18 cellular contexts compared by ENCODE assay signal in the genomic region with DNA sequence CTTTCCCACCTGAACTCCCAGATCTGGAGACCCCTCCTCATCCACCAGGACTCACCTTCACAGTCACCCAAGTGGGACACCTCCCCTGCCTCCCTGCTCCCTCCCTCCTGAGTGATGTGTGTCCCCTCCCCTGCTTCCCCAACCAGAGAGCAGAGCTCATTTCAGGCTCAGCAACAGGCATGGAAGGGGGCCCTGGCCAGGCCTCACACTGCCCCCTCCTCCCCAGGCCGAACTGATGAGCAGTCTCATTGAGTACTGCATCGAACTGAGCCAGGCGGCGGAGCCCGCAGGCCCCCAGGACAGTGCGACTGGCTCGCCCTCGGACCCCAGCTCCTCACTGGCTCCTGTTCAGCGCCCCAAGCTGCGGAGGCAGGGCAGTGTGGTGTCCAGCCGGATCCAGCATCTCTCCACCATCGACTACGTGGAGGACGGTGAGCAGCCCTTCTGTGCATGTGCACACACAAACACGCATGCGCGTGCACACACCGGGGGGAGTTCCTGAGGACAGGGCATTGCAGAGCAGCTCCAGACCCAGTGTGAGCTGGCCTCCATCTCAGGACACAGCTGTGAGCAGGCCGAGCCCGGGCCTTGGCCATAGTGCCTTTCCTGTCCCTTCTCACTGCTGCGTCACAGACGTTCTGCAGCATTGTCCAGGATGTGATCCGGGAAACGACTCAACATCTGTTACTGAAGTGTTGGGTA. TPM values are rescaled to one million over a fixed set of nuclear protein-coding genes. Genes with fewer than 3 reads are reported as not detected.
DNase-seq lines count a peak whose midpoint lies in the region; ATAC-seq and TF ChIP-seq lines count a peak whose summit lies in the region.
"Had no signal": no experiment of that assay in that cellular context is flagged by ENCODE, and none has a peak within 500 bp of the region (broad histone marks: within the 10 kb centered on the region; RNA-seq: fewer than 3 reads in every experiment).

No MANE protein-coding gene starts in this region.

- POLR2A ChIA-PET in activated naive CD8-positive, alpha-beta T cell treated with anti-CD3 and anti-CD28 coated beads, Interleukin-2, amount 10 ng/mL, durations not matched to agents 7 days and 5 days (lab: Charles Lee): interaction anchor here (1.2 to 1.5 kb wide), 2 partner anchors 11 to 142 kb away, joined by 3 read pairs; no protein-coding TSS in a partner anchor
- POLR2A ChIA-PET in naive thymus-derived CD4-positive, alpha-beta T cell (lab: Charles Lee): interaction anchor here (0.7 to 1.8 kb wide), 4 partner anchors 11 to 97 kb away, joined by 3 to 5 read pairs (median 4); a partner anchor contains a TSS

- H3K4me3 Mint-ChIP-seq in activated naive CD8-positive, alpha-beta T cell treated with anti-CD3 and anti-CD28 coated beads, Interleukin-2, amount 10 ng/mL, durations not matched to agents 7 days and 5 days: no peak overlapping the region
- no peak overlapping the region for H3K4me3 Mint-ChIP-seq in activated naive CD8-positive, alpha-beta T cell treated with anti-CD3 and anti-CD28 coated beads for 36 hours
- H3K4me3 Mint-ChIP-seq in naive thymus-derived CD4-positive, alpha-beta T cell: no peak overlapping the region
- H3K4me3 Mint-ChIP-seq in activated T-helper 1 cell treated with anti-CD3 and anti-CD28 coated beads, Interleukin-12 subunit alpha, Interleukin-12 subunit beta, Interleukin-2, Interleukin-4 antibody, amounts not matched to agents 30 ng/mL and 10 ng/mL and 1 ng/mL, durations not matched to agents 14 hours and 24 hours and 36 hours: no peak overlapping the region
- H3K4me3 Mint-ChIP-seq: activated CD4-positive, alpha-beta T cell treated with anti-CD3 and anti-CD28 coated beads, Interleukin-2, amount 10 ng/mL, durations not matched to agents 24 days and 14 days had no signal

- peaks cover 0 to 95% (median 56%) of the 10 kb centered on the region in 9 donors for H3K36me3 ChIP-seq in heart right ventricle
- peaks cover 0 to 68% (median 8%) of the 10 kb centered on the region in 3 experiments for H3K36me3 ChIP-seq in naive thymus-derived CD4-positive, alpha-beta T cell (ENCODE audit: control insufficient read depth in 2 of 3, insufficient read depth in 3 of 3, low read length in 3 of 3)
- H3K36me3 ChIP-seq: ovary had no signal

- TF ChIP-seq CTCF in heart right ventricle (IDR thresholded peaks at IDR 0.05) (no peak), omental fat pad (IDR thresholded peaks at IDR 0.05) (no peak)

- H3K27me3 ChIP-seq in heart right ventricle: no peaks in the 10 kb centered on the region
- H3K27me3 ChIP-seq in naive thymus-derived CD4-positive, alpha-beta T cell (ENCODE audit: control insufficient read depth in 2 of 2, insufficient read depth in 2 of 2, low read length in 2 of 2): no peaks in the 10 kb centered on the region
- H3K27me3 ChIP-seq: ascending aorta, foreskin keratinocyte, ovary had no signal

- H3K36me3 Mint-ChIP-seq in activated naive CD8-positive, alpha-beta T cell treated with anti-CD3 and anti-CD28 coated beads, Interleukin-2, amount 10 ng/mL, durations not matched to agents 7 days and 5 days: peaks cover 2% of the 10 kb centered on the region
- H3K36me3 Mint-ChIP-seq in activated naive CD8-positive, alpha-beta T cell treated with anti-CD3 and anti-CD28 coated beads for 36 hours: peaks cover 18% of the 10 kb centered on the region
- peaks cover 0 to 19% (median 0%) of the 10 kb centered on the region in 5 donors for H3K36me3 Mint-ChIP-seq in naive thymus-derived CD4-positive, alpha-beta T cell
- H3K36me3 Mint-ChIP-seq in activated T-helper 1 cell treated with anti-CD3 and anti-CD28 coated beads, Interleukin-12 subunit alpha, Interleukin-12 subunit beta, Interleukin-2, Interleukin-4 antibody, amounts not matched to agents 30 ng/mL and 10 ng/mL and 1 ng/mL, durations not matched to agents 14 hours and 24 hours and 36 hours (ENCODE audit: low read depth): peaks cover 24% of the 10 kb centered on the region

- ATAC-seq in activated naive CD8-positive, alpha-beta T cell treated with anti-CD3 and anti-CD28 coated beads, Interleukin-2, amount 10 ng/mL, durations not matched to agents 7 days and 5 days (ENCODE audit: low read depth): no peak
- ATAC-seq in heart right ventricle: peak; percentile 56 to 92 (median 82)
- ATAC-seq in omental fat pad (ENCODE audit: low FRiP score): peak; percentile 37
- no peak for ATAC-seq in naive thymus-derived CD4-positive, alpha-beta T cell
- ATAC-seq: foreskin keratinocyte, SK-N-SH treated with all-trans-retinoic acid at 6 μM for 48 hours had no signal

- H3K9me3 Mint-ChIP-seq in activated naive CD8-positive, alpha-beta T cell treated with anti-CD3 and anti-CD28 coated beads, Interleukin-2, amount 10 ng/mL, durations not matched to agents 7 days and 5 days: no peaks in the 10 kb centered on the region
- no peaks in the 10 kb centered on the region for H3K9me3 Mint-ChIP-seq in activated naive CD8-positive, alpha-beta T cell treated with anti-CD3 and anti-CD28 coated beads for 36 hours
- no peaks in the 10 kb centered on the region for H3K9me3 Mint-ChIP-seq in naive thymus-derived CD4-positive, alpha-beta T cell
- H3K9me3 Mint-ChIP-seq in activated T-helper 1 cell treated with anti-CD3 and anti-CD28 coated beads, Interleukin-12 subunit alpha, Interleukin-12 subunit beta, Interleukin-2, Interleukin-4 antibody, amounts not matched to agents 30 ng/mL and 10 ng/mL and 1 ng/mL, durations not matched to agents 14 hours and 24 hours and 36 hours: no peaks in the 10 kb centered on the region
- H3K9me3 Mint-ChIP-seq: activated CD4-positive, alpha-beta T cell treated with anti-CD3 and anti-CD28 coated beads, Interleukin-2, amount 10 ng/mL, durations not matched to agents 24 days and 14 days had no signal

- 76 to 81% methylated on average over 24 of the region's 24 CpGs for WGBS in heart right ventricle, 2 donors

- intact Hi-C loops in heart right ventricle (cut with DNase I): no loop called here
- intact Hi-C loops in naive thymus-derived CD4-positive, alpha-beta T cell (cut with micrococcal nuclease): no loop called here
- intact Hi-C loops in activated T-helper 1 cell treated with anti-CD3 and anti-CD28 coated beads, Interleukin-12 subunit alpha, Interleukin-12 subunit beta, Interleukin-2, Interleukin-4 antibody, amounts not matched to agents 30 ng/mL and 10 ng/mL and 1 ng/mL, durations not matched to agents 14 hours and 24 hours and 36 hours (cut with micrococcal nuclease): no loop called here

- peak overlapping the region; percentile 56 to 85 (median 78) for H3K27ac ChIP-seq in heart right ventricle
- no peak overlapping the region for H3K27ac ChIP-seq in naive thymus-derived CD4-positive, alpha-beta T cell (ENCODE audit: low read depth, low read length)
- H3K27ac ChIP-seq: ascending aorta, foreskin keratinocyte, ovary had no signal

- DNase-seq in activated naive CD8-positive, alpha-beta T cell treated with anti-CD3 and anti-CD28 coated beads, Interleukin-2, amount 10 ng/mL, durations not matched to agents 7 days and 5 days: peak; percentile 23
- DNase-seq in activated naive CD8-positive, alpha-beta T cell treated with anti-CD3 and anti-CD28 coated beads for 36 hours: no peak
- DNase-seq in heart right ventricle (peak in 1 of 2 donors; percentile 55), omental fat pad (ENCODE audit: low spot score) (no peak), medulla oblongata (ENCODE audit: extremely low spot score) (no peak), D341Med (ENCODE audit: low spot score) (no peak)
- no peak for DNase-seq in naive thymus-derived CD4-positive, alpha-beta T cell
- no peak for DNase-seq in activated T-helper 1 cell treated with anti-CD3 and anti-CD28 coated beads, Interleukin-12 subunit alpha, Interleukin-12 subunit beta, Interleukin-2, Interleukin-4 antibody, amounts not matched to agents 30 ng/mL and 10 ng/mL and 1 ng/mL, durations not matched to agents 14 hours and 24 hours and 36 hours (ENCODE audit: low spot score)
- DNase-seq: 8988T; activated CD4-positive, alpha-beta T cell treated with anti-CD3 and anti-CD28 coated beads, Interleukin-2, amount 10 ng/mL, durations not matched to agents 24 days and 14 days; activated naive CD4-positive, alpha-beta T cell; activated T-cell treated with anti-CD3 and anti-CD28 coated beads for 4 hours; C1 segment of cervical spinal cord; foreskin keratinocyte; NCI-H1694; ovary had no signal

- no peaks in the 10 kb centered on the region for H3K9me3 ChIP-seq in heart right ventricle
- H3K9me3 ChIP-seq in naive thymus-derived CD4-positive, alpha-beta T cell (ENCODE audit: control insufficient read depth in 2 of 3, low read length in 3 of 3): no peaks in the 10 kb centered on the region
- H3K9me3 ChIP-seq: ascending aorta, ovary had no signal

- H3K4me1 ChIP-seq in heart right ventricle: peaks cover 6 to 25% (median 16%) of the 10 kb centered on the region in 9 donors
- peaks cover 3 to 7% of the 10 kb centered on the region in 2 donors for H3K4me1 ChIP-seq in naive thymus-derived CD4-positive, alpha-beta T cell (ENCODE audit: control insufficient read depth in 2 of 2, insufficient read depth in 2 of 2, low read length in 2 of 2)
- H3K4me1 ChIP-seq: ascending aorta, foreskin keratinocyte had no signal

- H3K27me3 Mint-ChIP-seq in activated naive CD8-positive, alpha-beta T cell treated with anti-CD3 and anti-CD28 coated beads, Interleukin-2, amount 10 ng/mL, durations not matched to agents 7 days and 5 days: no peaks in the 10 kb centered on the region
- no peaks in the 10 kb centered on the region for H3K27me3 Mint-ChIP-seq in activated naive CD8-positive, alpha-beta T cell treated with anti-CD3 and anti-CD28 coated beads for 36 hours
- no peaks in the 10 kb centered on the region for H3K27me3 Mint-ChIP-seq in naive thymus-derived CD4-positive, alpha-beta T cell
- H3K27me3 Mint-ChIP-seq in activated T-helper 1 cell treated with anti-CD3 and anti-CD28 coated beads, Interleukin-12 subunit alpha, Interleukin-12 subunit beta, Interleukin-2, Interleukin-4 antibody, amounts not matched to agents 30 ng/mL and 10 ng/mL and 1 ng/mL, durations not matched to agents 14 hours and 24 hours and 36 hours (ENCODE audit: insufficient read depth): no peaks in the 10 kb centered on the region
- H3K27me3 Mint-ChIP-seq: activated CD4-positive, alpha-beta T cell treated with anti-CD3 and anti-CD28 coated beads, Interleukin-2, amount 10 ng/mL, durations not matched to agents 24 days and 14 days had no signal

- no peak overlapping the region for H3K4me3 ChIP-seq in heart right ventricle
- no peak overlapping the region for H3K4me3 ChIP-seq in naive thymus-derived CD4-positive, alpha-beta T cell (ENCODE audit: low read length)
- H3K4me3 ChIP-seq: ascending aorta, ovary had no signal

- no peak overlapping the region for H3K27ac Mint-ChIP-seq in activated naive CD8-positive, alpha-beta T cell treated with anti-CD3 and anti-CD28 coated beads, Interleukin-2, amount 10 ng/mL, durations not matched to agents 7 days and 5 days
- no peak overlapping the region for H3K27ac Mint-ChIP-seq in activated naive CD8-positive, alpha-beta T cell treated with anti-CD3 and anti-CD28 coated beads for 36 hours
- H3K27ac Mint-ChIP-seq in naive thymus-derived CD4-positive, alpha-beta T cell: no peak overlapping the region
- H3K27ac Mint-ChIP-seq in activated T-helper 1 cell treated with anti-CD3 and anti-CD28 coated beads, Interleukin-12 subunit alpha, Interleukin-12 subunit beta, Interleukin-2, Interleukin-4 antibody, amounts not matched to agents 30 ng/mL and 10 ng/mL and 1 ng/mL, durations not matched to agents 14 hours and 24 hours and 36 hours: no peak overlapping the region
- H3K27ac Mint-ChIP-seq: activated CD4-positive, alpha-beta T cell treated with anti-CD3 and anti-CD28 coated beads, Interleukin-2, amount 10 ng/mL, durations not matched to agents 24 days and 14 days had no signal

- peaks cover 4% of the 10 kb centered on the region for H3K4me1 Mint-ChIP-seq in activated naive CD8-positive, alpha-beta T cell treated with anti-CD3 and anti-CD28 coated beads, Interleukin-2, amount 10 ng/mL, durations not matched to agents 7 days and 5 days
- peaks cover 8% of the 10 kb centered on the region for H3K4me1 Mint-ChIP-seq in activated naive CD8-positive, alpha-beta T cell treated with anti-CD3 and anti-CD28 coated beads for 36 hours
- peaks cover 4 to 12% (median 7%) of the 10 kb centered on the region in 7 donors for H3K4me1 Mint-ChIP-seq in naive thymus-derived CD4-positive, alpha-beta T cell
- H3K4me1 Mint-ChIP-seq in activated T-helper 1 cell treated with anti-CD3 and anti-CD28 coated beads, Interleukin-12 subunit alpha, Interleukin-12 subunit beta, Interleukin-2, Interleukin-4 antibody, amounts not matched to agents 30 ng/mL and 10 ng/mL and 1 ng/mL, durations not matched to agents 14 hours and 24 hours and 36 hours (ENCODE audit: low read depth): peaks cover 6% of the 10 kb centered on the region

- CTCF ChIA-PET in naive thymus-derived CD4-positive, alpha-beta T cell (lab: Charles Lee): interaction anchor here (1.0 to 1.4 kb wide), 2 partner anchors 11 kb away, joined by 3 read pairs; no protein-coding TSS in a partner anchor

RNA-seq across cellular contexts. Expression of a gene that starts 17.8 kb away (rescaled TPM):
- total RNA-seq in activated naive CD8-positive, alpha-beta T cell treated with anti-CD3 and anti-CD28 coated beads, Interleukin-2, amount 10 ng/mL, durations not matched to agents 7 days and 5 days: 100 to 1,000 TPM; 402 to 407 TPM
- total RNA-seq in activated naive CD8-positive, alpha-beta T cell treated with anti-CD3 and anti-CD28 coated beads for 36 hours: 100 to 1,000 TPM; 136 to 155 TPM
- total RNA-seq in heart right ventricle (100 to 1,000 TPM; 284 to 808 (median 432) TPM), omental fat pad (1,000 to 10,000 TPM in 1 of 4 donors, 100 to 1,000 TPM in 3; 447 to 1,169 (median 678) TPM)
- 1,000 to 10,000 TPM in 1 of 2 donors, 100 to 1,000 TPM in 1; 103 to 1,899 TPM for polyA plus RNA-seq in heart right ventricle
- 1,000 to 10,000 TPM in 1 of 5 experiments, 100 to 1,000 TPM in 4; 358 to 1,454 (median 414) TPM for total RNA-seq in naive thymus-derived CD4-positive, alpha-beta T cell
- polyA plus RNA-seq in naive thymus-derived CD4-positive, alpha-beta T cell: 1 to 10 TPM; 2.5 to 2.6 TPM
- 507 and 517 TPM in 2 replicates for total RNA-seq in activated T-helper 1 cell treated with anti-CD3 and anti-CD28 coated beads, Interleukin-12 subunit alpha, Interleukin-12 subunit beta, Interleukin-2, Interleukin-4 antibody, amounts not matched to agents 30 ng/mL and 10 ng/mL and 1 ng/mL, durations not matched to agents 14 hours and 24 hours and 36 hours

RNA-seq across cellular contexts. Expression of a gene that starts 18.4 kb away (rescaled TPM):
- total RNA-seq in activated naive CD8-positive, alpha-beta T cell treated with anti-CD3 and anti-CD28 coated beads, Interleukin-2, amount 10 ng/mL, durations not matched to agents 7 days and 5 days: 10 to 100 TPM; 51.5 to 55.4 TPM
- 10 to 100 TPM; 33.1 to 36.3 TPM for total RNA-seq in activated naive CD8-positive, alpha-beta T cell treated with anti-CD3 and anti-CD28 coated beads for 36 hours
- 10 to 100 TPM in 6 of 10 donors, 1 to 10 TPM in 4; 6.0 to 16.9 (median 12.2) TPM for total RNA-seq in heart right ventricle
- 10 to 100 TPM in 1 of 2 donors, 1 to 10 TPM in 1; 9.9 to 12.9 TPM for polyA plus RNA-seq in heart right ventricle
- total RNA-seq in omental fat pad: 10 to 100 TPM; 29.2 to 77.9 (median 58.9) TPM
- 10 to 100 TPM; 28.9 to 66.8 (median 44.7) TPM for total RNA-seq in naive thymus-derived CD4-positive, alpha-beta T cell
- 10 to 100 TPM; 39.3 to 55.8 TPM for polyA plus RNA-seq in naive thymus-derived CD4-positive, alpha-beta T cell
- total RNA-seq in activated T-helper 1 cell treated with anti-CD3 and anti-CD28 coated beads, Interleukin-12 subunit alpha, Interleukin-12 subunit beta, Interleukin-2, Interleukin-4 antibody, amounts not matched to agents 30 ng/mL and 10 ng/mL and 1 ng/mL, durations not matched to agents 14 hours and 24 hours and 36 hours: 40.5 and 42.3 TPM in 2 replicates

RNA-seq across cellular contexts. Expression of a gene that starts 22.3 kb away (rescaled TPM):
- total RNA-seq in activated naive CD8-positive, alpha-beta T cell treated with anti-CD3 and anti-CD28 coated beads, Interleukin-2, amount 10 ng/mL, durations not matched to agents 7 days and 5 days: 10 to 100 TPM; 25.5 to 29.6 TPM
- total RNA-seq in activated naive CD8-positive, alpha-beta T cell treated with anti-CD3 and anti-CD28 coated beads for 36 hours: 10 to 100 TPM; 15.4 to 15.7 TPM
- total RNA-seq in heart right ventricle (10 to 100 TPM in 1 of 10 donors, 1 to 10 TPM in 9; 4.6 to 12.2 (median 8.3) TPM), omental fat pad (1 to 10 TPM; 4.1 to 9.2 (median 6.0) TPM)
- polyA plus RNA-seq in heart right ventricle: 10 to 100 TPM in 1 of 2 donors, 1 to 10 TPM in 1; 3.1 to 10.7 TPM
- total RNA-seq in naive thymus-derived CD4-positive, alpha-beta T cell: 10 to 100 TPM; 20.2 to 90.6 (median 34.1) TPM
- polyA plus RNA-seq in naive thymus-derived CD4-positive, alpha-beta T cell: 10 to 100 TPM; 12.3 to 21.3 TPM
- 15.3 and 19.4 TPM in 2 replicates for total RNA-seq in activated T-helper 1 cell treated with anti-CD3 and anti-CD28 coated beads, Interleukin-12 subunit alpha, Interleukin-12 subunit beta, Interleukin-2, Interleukin-4 antibody, amounts not matched to agents 30 ng/mL and 10 ng/mL and 1 ng/mL, durations not matched to agents 14 hours and 24 hours and 36 hours

RNA-seq across cellular contexts. Expression of a gene that starts 50.2 kb away (rescaled TPM):
- total RNA-seq in activated naive CD8-positive, alpha-beta T cell treated with anti-CD3 and anti-CD28 coated beads, Interleukin-2, amount 10 ng/mL, durations not matched to agents 7 days and 5 days: 1 to 10 TPM in 1 of 2 experiments, under 1 TPM in 1; 0.97 to 1.2 TPM
- under 1 TPM; 0.49 to 0.54 TPM for total RNA-seq in activated naive CD8-positive, alpha-beta T cell treated with anti-CD3 and anti-CD28 coated beads for 36 hours
- total RNA-seq in heart right ventricle: under 1 TPM in 8 of 10 donors, not detected in 2; 0.11 to 0.87 (median 0.33) TPM
- under 1 TPM; 0.19 to 0.80 TPM for polyA plus RNA-seq in heart right ventricle
- total RNA-seq in omental fat pad: 1 to 10 TPM in 1 of 4 donors, under 1 TPM in 3; 0.36 to 2.0 (median 0.50) TPM
- 1 to 10 TPM in 4 of 5 experiments, under 1 TPM in 1; 0.39 to 2.0 (median 1.6) TPM for total RNA-seq in naive thymus-derived CD4-positive, alpha-beta T cell
- polyA plus RNA-seq in naive thymus-derived CD4-positive, alpha-beta T cell: under 1 TPM; 0.45 to 0.75 TPM
- total RNA-seq in activated T-helper 1 cell treated with anti-CD3 and anti-CD28 coated beads, Interleukin-12 subunit alpha, Interleukin-12 subunit beta, Interleukin-2, Interleukin-4 antibody, amounts not matched to agents 30 ng/mL and 10 ng/mL and 1 ng/mL, durations not matched to agents 14 hours and 24 hours and 36 hours: 1.1 TPM in 2 replicates
- total RNA-seq: ascending aorta had no signal

Comparison
In these comparisons a context has a peak if more than half of its experiments do, and no peak if none do; other contexts are left out.
1. ATAC-seq: peak in heart right ventricle (8 of 8) and omental fat pad (single experiment); none in activated naive CD8-positive, alpha-beta T cell treated with anti-CD3 and anti-CD28 coated beads, Interleukin-2, amount 10 ng/mL, durations not matched to agents 7 days and 5 days (single experiment) and naive thymus-derived CD4-positive, alpha-beta T cell (single experiment).